In the genomic region with DNA sequence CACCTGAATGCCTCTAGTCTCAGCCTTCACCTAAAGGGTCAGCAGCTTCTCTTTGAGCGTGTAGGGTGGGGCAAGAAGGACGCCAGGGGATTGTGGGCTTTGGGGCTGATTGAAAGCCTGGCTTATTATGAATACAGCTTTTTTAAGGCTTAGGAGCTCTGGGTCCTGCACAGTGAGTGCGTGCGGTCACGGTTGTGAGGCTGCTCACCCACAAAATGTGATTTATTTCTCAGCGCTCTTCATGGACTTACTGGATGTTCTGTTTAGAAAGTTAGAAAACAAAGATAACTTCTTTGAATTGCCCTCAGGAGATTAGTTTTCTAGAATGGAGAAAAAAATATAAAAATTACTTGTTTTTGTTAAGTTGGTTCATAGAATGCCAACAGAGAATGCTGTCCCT, we compare ENCODE assay signal across 23 cellular contexts. TPM values are rescaled to one million over a fixed set of nuclear protein-coding genes. Genes with fewer than 3 reads are reported as not detected.
DNase-seq lines count a peak whose midpoint lies in the region; ATAC-seq, FAIRE-seq and TF ChIP-seq lines count a peak whose summit lies in the region.
"Had no signal": no experiment of that assay in that cellular context is flagged by ENCODE, and none has a peak within 500 bp of the region (broad histone marks: within the 10 kb centered on the region; RNA-seq: fewer than 3 reads in every experiment).

No MANE protein-coding gene starts in this region.

- H3K4me1 ChIP-seq in mesendoderm (ENCODE audit: control insufficient read depth, low read depth, low read length), result no peaks in the 10 kb centered on the region
- H3K4me1 ChIP-seq in testis, result peaks cover 86% of the 10 kb centered on the region
- H3K4me1 ChIP-seq in smooth muscle cell (ENCODE audit: low read depth), result no peaks in the 10 kb centered on the region
- H3K4me1 ChIP-seq in HepG2 (ENCODE audit: insufficient read depth, low read length), result peaks cover 2% of the 10 kb centered on the region

- POLR2A ChIA-PET in HepG2 (lab: Yijun Ruan, JAX), result no interaction called here

- H3K9me3 ChIP-seq in testis, result no peaks in the 10 kb centered on the region
- H3K9me3 ChIP-seq in smooth muscle cell (replicated peaks; ENCODE audit: low read depth), result no peaks in the 10 kb centered on the region
- H3K9me3 ChIP-seq in HepG2 (ENCODE audit: low read length), result no peaks in the 10 kb centered on the region
- H3K9me3 ChIP-seq: BLaER1 had no signal

- DNase-seq in activated T-cell treated with anti-CD3 and anti-CD28 coated beads, Interleukin-2, amount 50 U/mL, for 72 hours, result no peak
- no peak for DNase-seq in activated T-cell treated with anti-CD3 and anti-CD28 coated beads, Interleukin-2, amount 50 U/mL, for 48 hours
- no peak for DNase-seq in activated T-helper 2 cell treated with anti-CD3 and anti-CD28 coated beads, Interferon-gamma antibody, Interleukin-2, Interleukin-4, amounts not matched to agents 10 μg/mL and 5 μg/mL and 100 μg/mL, durations not matched to agents 14 hours and 24 hours and 36 hours (ENCODE audit: low spot score)
- DNase-seq in mesendoderm (no peak), testis (no peak), smooth muscle cell (lab: John Stamatoyannopoulos, UW; ENCODE audit: unreplicated experiment) (no peak), foreskin fibroblast (no peak), HepG2 (ENCODE audit: low spot score) (no peak)
- DNase-seq: CD4-positive, CD25-positive, alpha-beta regulatory T cell; CD8-positive, alpha-beta memory T cell; COR-L47; DMS 273 treated with DMSO at 0.1 percent for 48 hours; DMS53; DND-41; EL; GOT3; H7; HFFc6 had no signal

- H2BK5ac ChIP-seq in mesendoderm (ENCODE audit: low read length), result no peak overlapping the region

- no peak overlapping the region for H3K23ac ChIP-seq in mesendoderm (ENCODE audit: low read length)

- H3K27ac ChIP-seq in mesendoderm (ENCODE audit: low read depth, low read length), result peak overlapping the region; percentile 14
- peak overlapping the region; percentile 75 to 84 for H3K27ac ChIP-seq in testis
- H3K27ac ChIP-seq in smooth muscle cell (ENCODE audit: low read depth), result no peak overlapping the region
- no peak overlapping the region for H3K27ac ChIP-seq in HepG2 (ENCODE audit: extremely low read length, insufficient read depth, low read length)
- H3K27ac ChIP-seq: 22Rv1, HL-60 had no signal

- H2AK5ac ChIP-seq in mesendoderm (ENCODE audit: low read length), result no peak overlapping the region

- no peak overlapping the region for H4K8ac ChIP-seq in mesendoderm (ENCODE audit: low read depth, low read length)

- no peak overlapping the region for H2BK15ac ChIP-seq in mesendoderm (replicated peaks; ENCODE audit: low read depth)

- TF ChIP-seq EP300 in HepG2 (IDR thresholded peaks at IDR 0.05; ENCODE audit: low read depth in 2 of 2, low read length in 2 of 2), result no peak
- no peak for TF ChIP-seq EP300 in HepG2 (CRISPR knock-in tag; IDR thresholded peaks at IDR 0.05; ENCODE audit: borderline replicate concordance)

- no peaks in the 10 kb centered on the region for H3F3A ChIP-seq in smooth muscle cell (ENCODE audit: low read depth)

- no peak for TF ChIP-seq CTCF in testis (IDR thresholded peaks at IDR 0.05)
- no peak for TF ChIP-seq CTCF in smooth muscle cell (IDR thresholded peaks at IDR 0.05; ENCODE audit: borderline replicate concordance, insufficient read depth, poor library complexity, severe bottlenecking)
- TF ChIP-seq CTCF in foreskin fibroblast (IDR thresholded peaks at IDR 0.05; ENCODE audit: low read depth, low read length), result no peak
- TF ChIP-seq CTCF in HepG2 (CRISPR knock-in tag; IDR thresholded peaks at IDR 0.05), result no peak

- H4K5ac ChIP-seq in mesendoderm (ENCODE audit: low read length), result no peak overlapping the region

- peaks cover 3 to 17% of the 10 kb centered on the region in 2 donors for H3K36me3 Mint-ChIP-seq in activated T-cell treated with anti-CD3 and anti-CD28 coated beads, Interleukin-2, amount 50 U/mL, for 72 hours (ENCODE audit: insufficient read depth in 2 of 2)
- H3K36me3 Mint-ChIP-seq in activated T-helper 2 cell treated with anti-CD3 and anti-CD28 coated beads, Interferon-gamma antibody, Interleukin-2, Interleukin-4, amounts not matched to agents 10 μg/mL and 5 μg/mL and 100 μg/mL, durations not matched to agents 14 hours and 24 hours and 36 hours (ENCODE audit: low read depth), result peaks cover 79% of the 10 kb centered on the region

- H3K27me3 ChIP-seq in mesendoderm (ENCODE audit: insufficient read depth, low read length, poor library complexity) (no peaks in the 10 kb centered on the region), testis (no peaks in the 10 kb centered on the region), smooth muscle cell (ENCODE audit: low read depth) (no peaks in the 10 kb centered on the region), HepG2 (ENCODE audit: control insufficient read depth in 1 of 2, insufficient read depth in 2 of 2, low read length in 2 of 2) (no peaks in the 10 kb centered on the region)
- H3K27me3 ChIP-seq: BLaER1 had no signal

- no peak for TF ChIP-seq POLR2A in testis (IDR thresholded peaks at IDR 0.05)
- no peak for TF ChIP-seq POLR2A in HepG2 (IDR thresholded peaks at IDR 0.05; ENCODE audit: insufficient read depth in 1 of 2, low read depth in 2 of 2, low read length in 2 of 2)

- no peak overlapping the region for H2BK120ac ChIP-seq in mesendoderm (ENCODE audit: low read depth, low read length)

- H4K20me1 ChIP-seq in smooth muscle cell (ENCODE audit: low read depth) (peaks cover 77% of the 10 kb centered on the region), HepG2 (ENCODE audit: insufficient read depth, low read length) (peaks cover 43% of the 10 kb centered on the region)

- peaks cover 6% of the 10 kb centered on the region for H3K79me1 ChIP-seq in mesendoderm (ENCODE audit: low read length)

- no peak overlapping the region for H3K4me2 ChIP-seq in mesendoderm (ENCODE audit: low read length)
- H3K4me2 ChIP-seq in smooth muscle cell, result no peak overlapping the region
- no peak overlapping the region for H3K4me2 ChIP-seq in HepG2 (ENCODE audit: low read depth, low read length)
- H3K4me2 ChIP-seq: BLaER1 had no signal

- intact Hi-C loops in activated T-helper 2 cell treated with anti-CD3 and anti-CD28 coated beads, Interferon-gamma antibody, Interleukin-2, Interleukin-4, amounts not matched to agents 10 μg/mL and 5 μg/mL and 100 μg/mL, durations not matched to agents 14 hours and 24 hours and 36 hours (cut with micrococcal nuclease), result no loop called here
- intact Hi-C loops in testis (cut with DNase I; ENCODE audit: low total_unique reads), result no loop called here
- intact Hi-C loops in HepG2 (cut with micrococcal nuclease; ENCODE audit: unreplicated experiment), result no loop called here

- no peak for ATAC-seq in activated T-cell treated with anti-CD3 and anti-CD28 coated beads, Interleukin-2, amount 50 U/mL, for 72 hours (replicated peaks in 1 of 2)
- ATAC-seq in HepG2, result no peak
- ATAC-seq: GM12878, HCT116 had no signal

- TF ChIP-seq RAD21 in HepG2 (CRISPR knock-in tag; IDR thresholded peaks at IDR 0.05), result no peak

- no peak overlapping the region for H3K4me3 Mint-ChIP-seq in activated T-cell treated with anti-CD3 and anti-CD28 coated beads, Interleukin-2, amount 50 U/mL, for 72 hours
- no peak overlapping the region for H3K4me3 Mint-ChIP-seq in activated T-helper 2 cell treated with anti-CD3 and anti-CD28 coated beads, Interferon-gamma antibody, Interleukin-2, Interleukin-4, amounts not matched to agents 10 μg/mL and 5 μg/mL and 100 μg/mL, durations not matched to agents 14 hours and 24 hours and 36 hours (ENCODE audit: low read depth)
- H3K4me3 Mint-ChIP-seq: CD4-positive, CD25-positive, alpha-beta regulatory T cell; CD8-positive, alpha-beta memory T cell; HFFc6 had no signal

- no peak overlapping the region for H2AFZ ChIP-seq in smooth muscle cell (ENCODE audit: low read depth)
- H2AFZ ChIP-seq in HepG2 (ENCODE audit: low read length), result no peak overlapping the region

- H3K27me3 Mint-ChIP-seq in activated T-cell treated with anti-CD3 and anti-CD28 coated beads, Interleukin-2, amount 50 U/mL, for 72 hours (ENCODE audit: low read depth), result no peaks in the 10 kb centered on the region
- no peaks in the 10 kb centered on the region for H3K27me3 Mint-ChIP-seq in activated T-helper 2 cell treated with anti-CD3 and anti-CD28 coated beads, Interferon-gamma antibody, Interleukin-2, Interleukin-4, amounts not matched to agents 10 μg/mL and 5 μg/mL and 100 μg/mL, durations not matched to agents 14 hours and 24 hours and 36 hours (ENCODE audit: low read depth)
- H3K27me3 Mint-ChIP-seq: CD4-positive, CD25-positive, alpha-beta regulatory T cell; CD8-positive, alpha-beta memory T cell had no signal

- H3K36me3 ChIP-seq in mesendoderm (ENCODE audit: control insufficient read depth, insufficient read depth, low read length) (no peaks in the 10 kb centered on the region), testis (ENCODE audit: low read depth, missing control alignments) (no peaks in the 10 kb centered on the region), smooth muscle cell (ENCODE audit: low read depth) (no peaks in the 10 kb centered on the region), HepG2 (replicated peaks in 1 of 2; ENCODE audit: control insufficient read depth in 1 of 2, insufficient read depth in 2 of 2, low read length in 2 of 2) (peaks cover 77 to 98% of the 10 kb centered on the region in 2 experiments)

- in situ Hi-C loops in HepG2 (cut with HindIII; ENCODE audit: extremely low pct_ligation_motif_present, low pct_unique_long_range_greater_than_20kb), result loop anchor here (5.0 to 10.0 kb wide), 2 partner anchors 109 to 177 kb away; no protein-coding TSS in a partner anchor

- BruUV-seq in HepG2 (replicated peaks; lab: Mats Ljungman, UMichigan), result no TSS peak

- H3K4me3 ChIP-seq in mesendoderm (ENCODE audit: low read length), result no peak overlapping the region
- no peak overlapping the region for H3K4me3 ChIP-seq in testis
- no peak overlapping the region for H3K4me3 ChIP-seq in smooth muscle cell
- H3K4me3 ChIP-seq in foreskin fibroblast (ENCODE audit: low read depth in 1 of 2, low read length in 2 of 2), result no peak overlapping the region
- no peak overlapping the region for H3K4me3 ChIP-seq in HepG2 (replicated peaks in 1 of 3; ENCODE audit: insufficient read depth in 1 of 3, low read depth in 2 of 3, low read length in 3 of 3)
- H3K4me3 ChIP-seq: BLaER1, GM12878 had no signal

- no peak overlapping the region for H3K18ac ChIP-seq in mesendoderm (ENCODE audit: low read length)

- H3K9ac ChIP-seq in mesendoderm (ENCODE audit: low read length) (no peak overlapping the region), smooth muscle cell (ENCODE audit: low read depth) (no peak overlapping the region), HepG2 (ENCODE audit: insufficient read depth, low read depth, low read length) (no peak overlapping the region)
- H3K9ac ChIP-seq: BLaER1 had no signal

- no peaks in the 10 kb centered on the region for H3K79me2 ChIP-seq in mesendoderm (ENCODE audit: control insufficient read depth, insufficient read depth, low read length)
- peaks cover 17% of the 10 kb centered on the region for H3K79me2 ChIP-seq in smooth muscle cell (ENCODE audit: low read depth)
- H3K79me2 ChIP-seq in HepG2 (ENCODE audit: insufficient read depth, low read length), result peaks cover 39% of the 10 kb centered on the region

- FAIRE-seq in HepG2 (lab: Jason Lieb, UNC), result no peak
- FAIRE-seq: GM12878 had no signal

- H3K56ac ChIP-seq in mesendoderm (ENCODE audit: low read length), result no peak overlapping the region

- H3K4me1 Mint-ChIP-seq in activated T-cell treated with anti-CD3 and anti-CD28 coated beads, Interleukin-2, amount 50 U/mL, for 72 hours (ENCODE audit: low read depth), result no peaks in the 10 kb centered on the region
- peaks cover 19% of the 10 kb centered on the region for H3K4me1 Mint-ChIP-seq in activated T-helper 2 cell treated with anti-CD3 and anti-CD28 coated beads, Interferon-gamma antibody, Interleukin-2, Interleukin-4, amounts not matched to agents 10 μg/mL and 5 μg/mL and 100 μg/mL, durations not matched to agents 14 hours and 24 hours and 36 hours (ENCODE audit: low read depth)

- no CpG with 5 or more reads among the region's 6 CpGs for WGBS in mesendoderm (ENCODE audit: extremely low coverage, insufficient coverage, low lambda C conversion rate)
- WGBS in testis, 2 donors, result 48 to 53% methylated on average over 6 of the region's 6 CpGs
- WGBS in smooth muscle cell (ENCODE audit: low lambda C conversion rate), result 97% methylated on average over 6 of the region's 6 CpGs
- WGBS in HepG2 (ENCODE audit: low lambda C conversion rate), result 98% methylated on average over 6 of the region's 6 CpGs

- H3K9me3 Mint-ChIP-seq in activated T-cell treated with anti-CD3 and anti-CD28 coated beads, Interleukin-2, amount 50 U/mL, for 72 hours, result no peaks in the 10 kb centered on the region
- H3K9me3 Mint-ChIP-seq in activated T-helper 2 cell treated with anti-CD3 and anti-CD28 coated beads, Interferon-gamma antibody, Interleukin-2, Interleukin-4, amounts not matched to agents 10 μg/mL and 5 μg/mL and 100 μg/mL, durations not matched to agents 14 hours and 24 hours and 36 hours, result no peaks in the 10 kb centered on the region
- H3K9me3 Mint-ChIP-seq: CD4-positive, CD25-positive, alpha-beta regulatory T cell; CD8-positive, alpha-beta memory T cell; HFFc6 had no signal

- H3K27ac Mint-ChIP-seq in activated T-cell treated with anti-CD3 and anti-CD28 coated beads, Interleukin-2, amount 50 U/mL, for 72 hours, result peak overlapping the region; percentile 30
- H3K27ac Mint-ChIP-seq in activated T-helper 2 cell treated with anti-CD3 and anti-CD28 coated beads, Interferon-gamma antibody, Interleukin-2, Interleukin-4, amounts not matched to agents 10 μg/mL and 5 μg/mL and 100 μg/mL, durations not matched to agents 14 hours and 24 hours and 36 hours, result peak overlapping the region; percentile 15
- H3K27ac Mint-ChIP-seq: CD8-positive, alpha-beta memory T cell; HFFc6 had no signal

- CTCF ChIA-PET in HepG2 (lab: Yijun Ruan, JAX; ENCODE audit: low intra/inter-chr PET ratio, low total read pairs), result no interaction called here

- no peak overlapping the region for H3K4ac ChIP-seq in mesendoderm (ENCODE audit: low read depth, low read length)

RNA-seq across cellular contexts. Expression of a gene that starts 37.5 kb away (rescaled TPM):
- 10 to 100 TPM; 31.2 to 36.4 TPM for total RNA-seq in activated T-cell treated with anti-CD3 and anti-CD28 coated beads, Interleukin-2, amount 50 U/mL, for 72 hours
- 102 TPM in 2 replicates for total RNA-seq in activated T-helper 2 cell treated with anti-CD3 and anti-CD28 coated beads, Interferon-gamma antibody, Interleukin-2, Interleukin-4, amounts not matched to agents 10 μg/mL and 5 μg/mL and 100 μg/mL, durations not matched to agents 14 hours and 24 hours and 36 hours
- polyA plus RNA-seq in mesendoderm (2013, experiment 1 of 2), result 20.7 TPM
- 20.4 TPM for polyA plus RNA-seq in mesendoderm (2013, experiment 2 of 2)
- total RNA-seq in testis, result 100 to 1,000 TPM; 142 to 164 TPM
- polyA plus RNA-seq in testis (ENCODE audit: insufficient read depth, low read depth, low replicate concordance), result 83.5 TPM
- 31.5 and 38.0 TPM in 2 replicates for total RNA-seq in smooth muscle cell
- polyA plus RNA-seq in smooth muscle cell, result 20.3 and 23.2 TPM in 2 replicates
- 13.2 and 24.4 TPM in 2 replicates for total RNA-seq in HepG2 (2016; rRNA removed; fragmentation: Illumina TruSeq; extraction: Trizol)
- 1.4 and 1.6 TPM in 2 replicates for total RNA-seq in HepG2 (2016; cell fraction: cytosol; rRNA removed; fragmentation: Illumina TruSeq; extraction: Trizol; ENCODE audit: low read depth)
- 13.6 and 21.9 TPM in 2 replicates for total RNA-seq in HepG2 (2016; cell fraction: insoluble cytoplasmic fraction; rRNA removed; fragmentation: Illumina TruSeq; extraction: Trizol)
- total RNA-seq in HepG2 (2016; cell fraction: membrane; rRNA removed; fragmentation: Illumina TruSeq; extraction: Trizol), result 8.5 and 9.3 TPM in 2 replicates
- total RNA-seq in HepG2 (2016; cell fraction: nucleus; rRNA removed; fragmentation: Illumina TruSeq; extraction: Trizol), result 20.3 and 20.8 TPM in 2 replicates
- polyA plus RNA-seq in HepG2 (2011; rRNA removed), result 97.0 and 101 TPM in 2 replicates
- polyA plus RNA-seq in HepG2 (2011; cell fraction: cytosol; rRNA removed), result 69.4 and 70.4 TPM in 2 replicates
- 105 and 144 TPM in 2 replicates for polyA plus RNA-seq in HepG2 (2011; cell fraction: nucleus; rRNA removed)
- polyA plus RNA-seq in HepG2 (2012), result 78.0 and 124 TPM in 2 replicates
- 0.93 and 0.99 TPM in 2 replicates for polyA plus RNA-seq in HepG2 (2016; cell fraction: cytosol; fragmentation: Illumina TruSeq; extraction: Trizol; ENCODE audit: low read depth)
- polyA plus RNA-seq in HepG2 (2016; cell fraction: insoluble cytoplasmic fraction; fragmentation: Illumina TruSeq; extraction: Trizol; ENCODE audit: low read depth), result 23.2 and 27.3 TPM in 2 replicates
- 2.8 and 3.5 TPM in 2 replicates for polyA plus RNA-seq in HepG2 (2016; cell fraction: membrane; fragmentation: Illumina TruSeq; extraction: Trizol; ENCODE audit: low read depth)
- polyA plus RNA-seq in HepG2 (2016; cell fraction: nucleus; fragmentation: Illumina TruSeq; extraction: Trizol; ENCODE audit: insufficient read depth, low read depth), result 30.1 and 30.3 TPM in 2 replicates
- 69.1 and 358 TPM in 2 replicates for polyA minus RNA-seq in HepG2 (2011; rRNA and poly(A)+ RNA removed; ENCODE audit: low replicate concordance)
- 176 and 190 TPM in 2 replicates for polyA minus RNA-seq in HepG2 (2011; cell fraction: cytosol; rRNA and poly(A)+ RNA removed)
- polyA minus RNA-seq in HepG2 (2011; cell fraction: nucleus; rRNA and poly(A)+ RNA removed), result 176 and 200 TPM in 2 replicates

Comparison
In these comparisons a context has a peak if more than half of its experiments do, and no peak if none do; other contexts are left out.
1. H3K27ac ChIP-seq: peak in mesendoderm (single experiment) and testis (2 of 2); none in smooth muscle cell (single experiment) and HepG2 (single experiment).